In the genomic region with DNA sequence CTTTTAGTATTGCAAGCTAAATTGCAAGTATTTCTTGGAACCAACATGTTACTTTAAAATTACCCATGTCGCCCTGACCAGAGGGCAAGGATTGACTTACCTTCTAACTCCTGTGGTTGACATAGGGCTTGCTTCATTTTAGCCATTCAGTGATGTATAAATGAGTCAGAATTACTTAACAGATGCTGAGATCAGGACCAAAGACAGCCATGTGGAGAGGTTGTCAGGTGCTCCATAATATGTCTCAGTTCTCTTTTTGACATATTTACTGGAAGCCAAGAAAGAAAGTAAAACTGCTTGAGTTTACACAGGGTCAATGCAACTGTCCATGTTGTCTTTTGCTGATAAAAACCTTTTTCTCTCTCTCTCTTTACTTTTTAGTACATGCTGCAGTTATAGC, we compare ENCODE assay signal across 12 cellular contexts. TPM values are rescaled to one million over a fixed set of nuclear protein-coding genes. Genes with fewer than 3 reads are reported as not detected.
DNase-seq lines count a peak whose midpoint lies in the region; ATAC-seq lines count a peak whose summit lies in the region.
"Had no signal": no experiment of that assay in that cellular context is flagged by ENCODE, and none has a peak within 500 bp of the region (broad histone marks: within the 10 kb centered on the region; RNA-seq: fewer than 3 reads in every experiment).

No MANE protein-coding gene starts in this region.

- no peaks in the 10 kb centered on the region for H3K27me3 Mint-ChIP-seq in activated CD8-positive, alpha-beta memory T cell treated with anti-CD3 and anti-CD28 coated beads, Interleukin-2, amount 10 ng/mL, durations not matched to agents 7 days and 5 days
- H3K27me3 Mint-ChIP-seq in stimulated activated memory B cell treated with anti-CD40 and anti-IgM and Interleukin-4, amounts not matched to agents 10 μg/mL and 1 μg/mL and 100 μg/mL, for 72 hours, result no peaks in the 10 kb centered on the region

- peak; percentile 55 for ATAC-seq in activated CD8-positive, alpha-beta memory T cell treated with anti-CD3 and anti-CD28 coated beads, Interleukin-2, amount 10 ng/mL, durations not matched to agents 7 days and 5 days
- ATAC-seq in GM21717 (IDR thresholded peaks at IDR 0.05; ENCODE audit: unreplicated experiment) (peak; percentile 92), HG03196 (IDR thresholded peaks at IDR 0.05; ENCODE audit: unreplicated experiment) (peak; percentile 94)
- ATAC-seq in stimulated activated memory B cell treated with anti-CD40 and anti-IgM and Interleukin-4, amounts not matched to agents 10 μg/mL and 1 μg/mL and 100 μg/mL, for 72 hours, result peak; percentile 68

- no peak overlapping the region for H3K27ac Mint-ChIP-seq in activated CD8-positive, alpha-beta memory T cell treated with anti-CD3 and anti-CD28 coated beads, Interleukin-2, amount 10 ng/mL, durations not matched to agents 7 days and 5 days
- no peak overlapping the region for H3K27ac Mint-ChIP-seq in stimulated activated memory B cell treated with anti-CD40 and anti-IgM and Interleukin-4, amounts not matched to agents 10 μg/mL and 1 μg/mL and 100 μg/mL, for 72 hours

- CTCF ChIA-PET in activated CD8-positive, alpha-beta memory T cell treated with anti-CD3 and anti-CD28 coated beads, Interleukin-2, amount 10 ng/mL, durations not matched to agents 7 days and 5 days (lab: Charles Lee), result interaction anchor here (0.9 kb wide), 1 partner anchor 184 kb away, joined by 3 read pairs; no protein-coding TSS in a partner anchor

- peaks cover 53% of the 10 kb centered on the region for H3K36me3 Mint-ChIP-seq in activated CD8-positive, alpha-beta memory T cell treated with anti-CD3 and anti-CD28 coated beads, Interleukin-2, amount 10 ng/mL, durations not matched to agents 7 days and 5 days
- H3K36me3 Mint-ChIP-seq in stimulated activated memory B cell treated with anti-CD40 and anti-IgM and Interleukin-4, amounts not matched to agents 10 μg/mL and 1 μg/mL and 100 μg/mL, for 72 hours, result no peaks in the 10 kb centered on the region

- H3K4me3 Mint-ChIP-seq in activated CD8-positive, alpha-beta memory T cell treated with anti-CD3 and anti-CD28 coated beads, Interleukin-2, amount 10 ng/mL, durations not matched to agents 7 days and 5 days, result no peak overlapping the region
- no peak overlapping the region for H3K4me3 Mint-ChIP-seq in stimulated activated memory B cell treated with anti-CD40 and anti-IgM and Interleukin-4, amounts not matched to agents 10 μg/mL and 1 μg/mL and 100 μg/mL, for 72 hours

- no peaks in the 10 kb centered on the region for H3K9me3 Mint-ChIP-seq in activated CD8-positive, alpha-beta memory T cell treated with anti-CD3 and anti-CD28 coated beads, Interleukin-2, amount 10 ng/mL, durations not matched to agents 7 days and 5 days (ENCODE audit: low read depth)
- no peaks in the 10 kb centered on the region for H3K9me3 Mint-ChIP-seq in stimulated activated memory B cell treated with anti-CD40 and anti-IgM and Interleukin-4, amounts not matched to agents 10 μg/mL and 1 μg/mL and 100 μg/mL, for 72 hours

- no peak for DNase-seq in activated CD8-positive, alpha-beta memory T cell treated with anti-CD3 and anti-CD28 coated beads, Interleukin-2, amount 10 ng/mL, durations not matched to agents 7 days and 5 days
- no peak for DNase-seq in activated CD8-positive, alpha-beta memory T cell treated with anti-CD3 and anti-CD28 coated beads, Interleukin-2, amount 50 U/mL, for 48 hours
- DNase-seq in central memory CD4-positive, alpha-beta T cell, result no peak
- DNase-seq in SKM-1 treated with dmso at 0.1 percent for 144 hours (lab: John Stamatoyannopoulos, UW; ENCODE audit: unreplicated experiment) (no peak), NOMO-1 treated with dmso at 0.1 percent for 144 hours (lab: John Stamatoyannopoulos, UW; ENCODE audit: unreplicated experiment) (no peak)
- DNase-seq: activated effector memory CD4-positive, alpha-beta T cell treated with anti-CD3 and anti-CD28 coated beads, Interleukin-2, amount 50 U/mL, for 16 hours; NCI-H510A; trophoblast cell had no signal

- H3K4me1 Mint-ChIP-seq in activated CD8-positive, alpha-beta memory T cell treated with anti-CD3 and anti-CD28 coated beads, Interleukin-2, amount 10 ng/mL, durations not matched to agents 7 days and 5 days, result peaks cover 16% of the 10 kb centered on the region
- no peaks in the 10 kb centered on the region for H3K4me1 Mint-ChIP-seq in stimulated activated memory B cell treated with anti-CD40 and anti-IgM and Interleukin-4, amounts not matched to agents 10 μg/mL and 1 μg/mL and 100 μg/mL, for 72 hours

RNA-seq across cellular contexts. Expression of a gene that starts 33.2 kb away (rescaled TPM):
- total RNA-seq in activated CD8-positive, alpha-beta memory T cell treated with anti-CD3 and anti-CD28 coated beads, Interleukin-2, amount 10 ng/mL, durations not matched to agents 7 days and 5 days, result under 1 TPM in 1 of 2 experiments, not detected in 1; 0.07 TPM
- total RNA-seq: T-helper 2 cell treated with Interferon-gamma antibody and Interleukin-4, amounts not matched to agents 100 ng/mL and 5 ng/mL, for 36 hours had no signal
